18 cellular contexts compared by ENCODE assay signal in the genomic region with DNA sequence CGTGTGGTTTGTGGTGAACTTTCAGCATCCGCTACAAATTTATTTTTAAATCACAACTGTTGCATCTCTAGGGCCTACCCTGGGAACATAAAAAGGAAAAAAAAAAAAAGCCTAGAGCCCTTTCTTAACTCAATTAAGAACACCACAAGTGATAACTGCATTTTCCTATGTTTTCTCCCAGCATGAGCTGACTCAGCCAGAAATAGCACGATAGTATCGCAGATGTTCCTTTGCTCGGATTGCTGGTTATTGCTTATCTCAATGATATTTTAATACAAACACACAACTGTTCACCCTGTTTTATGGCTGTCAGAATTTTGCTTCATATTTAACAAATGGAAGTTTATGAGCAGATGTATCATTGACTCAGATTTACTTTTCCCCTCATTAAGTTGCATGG.
"Had no signal": no experiment of that assay in that cellular context is flagged by ENCODE, and none has a peak within 500 bp of the region (broad histone marks: within the 10 kb centered on the region; RNA-seq: fewer than 3 reads in every experiment).

No MANE protein-coding gene starts in this region.

- H3K9me3 ChIP-seq: colonic mucosa, esophagus squamous epithelium, right atrium auricular region, sigmoid colon, stomach, thoracic aorta, transverse colon had no signal

- H3K9me3 Mint-ChIP-seq: natural killer cell, neural crest cell had no signal

- H3K27ac Mint-ChIP-seq: natural killer cell had no signal

- FAIRE-seq: small intestine had no signal

- H3K36me3 Mint-ChIP-seq: natural killer cell had no signal

- H3K27ac ChIP-seq: colonic mucosa, esophagus squamous epithelium, foreskin keratinocyte, hepatocyte, right atrium auricular region, sigmoid colon, stomach, thoracic aorta, transverse colon had no signal

- H3K4me1 ChIP-seq: colonic mucosa, esophagus squamous epithelium, foreskin keratinocyte, right atrium auricular region, sigmoid colon, stomach, transverse colon had no signal

- H3K36me3 ChIP-seq: colonic mucosa, esophagus squamous epithelium, right atrium auricular region, sigmoid colon, stomach, thoracic aorta, transverse colon had no signal

- H2AFZ ChIP-seq: hepatocyte had no signal

- H3K4me3 Mint-ChIP-seq: natural killer cell, neural crest cell had no signal

- H3K4me3 ChIP-seq: colonic mucosa, esophagus squamous epithelium, hepatocyte, right atrium auricular region, sigmoid colon, stomach, thoracic aorta, transverse colon had no signal

- DNase-seq: colonic mucosa; dermis blood vessel endothelial cell; esophagus squamous epithelium; foreskin keratinocyte; mesendoderm; natural killer cell; posterior cingulate gyrus; sigmoid colon; small intestine; stimulated activated CD4-positive, alpha-beta T cell treated with anti-CD3 and anti-CD28 coated beads, Interleukin-12 subunit alpha, Interleukin-12 subunit beta, amount 100 ng/mL, for 4 hours; stimulated activated naive CD4-positive, alpha-beta T cell; stomach; substantia nigra; transverse colon had no signal

- H3K4me1 Mint-ChIP-seq: natural killer cell had no signal

- H3K4me2 ChIP-seq: hepatocyte had no signal

- ATAC-seq: foreskin keratinocyte, natural killer cell had no signal

- H3K79me2 ChIP-seq: hepatocyte had no signal
